Comparison of ENCODE assay signal across 23 cellular contexts in the genomic region with DNA sequence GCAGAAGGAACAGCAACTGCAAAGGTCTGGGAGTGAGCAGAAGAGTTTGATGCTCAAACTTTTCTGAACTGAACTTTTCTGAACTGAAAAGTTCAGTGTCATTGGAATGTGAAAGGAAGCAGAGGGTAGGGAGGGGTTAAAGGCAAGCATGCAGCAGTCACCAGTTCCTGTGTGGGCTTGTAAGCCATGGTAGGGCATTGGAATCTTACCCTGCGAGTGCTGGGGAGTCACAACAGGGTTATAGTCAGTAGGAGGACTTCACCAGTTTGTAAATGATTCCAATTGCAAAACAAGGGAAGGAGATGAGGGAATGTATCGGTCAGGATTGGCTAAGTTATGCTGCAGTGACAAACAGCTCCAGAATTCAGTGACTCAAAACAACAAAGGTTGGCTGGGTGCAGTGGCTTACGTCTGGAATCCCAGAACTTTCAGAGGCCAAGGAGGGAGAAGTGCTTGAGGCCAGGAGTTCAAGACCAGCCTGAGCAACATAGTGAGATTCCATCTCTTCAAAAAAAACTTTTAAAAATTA. TPM values are rescaled to one million over a fixed set of nuclear protein-coding genes. Genes with fewer than 3 reads are reported as not detected.
DNase-seq lines count a peak whose midpoint lies in the region; ATAC-seq and TF ChIP-seq lines count a peak whose summit lies in the region.
"Had no signal": no experiment of that assay in that cellular context is flagged by ENCODE, and none has a peak within 500 bp of the region (broad histone marks: within the 10 kb centered on the region; RNA-seq: fewer than 3 reads in every experiment).

No MANE protein-coding gene starts in this region.

- no peaks in the 10 kb centered on the region for H3K4me1 ChIP-seq in HCT116 (ENCODE audit: control insufficient read depth in 1 of 2, insufficient read depth in 2 of 2, low read length in 2 of 2)
- H3K4me1 ChIP-seq in RWPE2 (ENCODE audit: insufficient read depth, poor library complexity, severe bottlenecking), result peaks cover 1% of the 10 kb centered on the region
- peaks cover 6% of the 10 kb centered on the region for H3K4me1 ChIP-seq in osteoblast (ENCODE audit: insufficient read depth, low read length)
- no peaks in the 10 kb centered on the region for H3K4me1 ChIP-seq in SJCRH30
- H3K4me1 ChIP-seq: A549 had no signal

- H2AFZ ChIP-seq in HCT116 (ENCODE audit: low read depth, low read length, poor library complexity, severe bottlenecking), result no peak overlapping the region
- peak overlapping the region; percentile 49 for H2AFZ ChIP-seq in osteoblast (ENCODE audit: low read length)
- H2AFZ ChIP-seq: PC-9 had no signal

- DNase-seq in HCT116 (ENCODE audit: low read depth, low spot score) (no peak), RWPE2 (ENCODE audit: low spot score) (no peak), epithelial cell of prostate (ENCODE audit: low read depth, low spot score) (peak; percentile 81), osteoblast (ENCODE audit: insufficient read length, low spot score, missing footprints) (no peak), foreskin fibroblast (no peak), SJCRH30 (no peak)
- no peak for DNase-seq in activated CD8-positive, alpha-beta T cell treated with anti-CD3 and anti-CD28 coated beads, Interleukin-2, amount 10 ng/mL, durations not matched to agents 7 days and 5 days
- DNase-seq: C1 segment of cervical spinal cord; Caco-2; CD8-positive, alpha-beta T cell; KBM-7; MG63; NCI-H1105 treated with DMSO at 0.1 percent for 48 hours; NCI-H2029; NCI-H446 treated with DMSO at 0.1 percent for 48 hours; NCI-H526; PC-9; SHP77 had no signal

- no peak overlapping the region for H3K9ac ChIP-seq in HCT116 (ENCODE audit: low read length)

- no peak for TF ChIP-seq RAD21 in HCT116 (IDR thresholded peaks at IDR 0.05; ENCODE audit: low read depth)

- RAD21 ChIA-PET in HCT116 (lab: Charles Lee; ENCODE audit: low non-redundant PET in 1 of 2, low total read pairs in 2 of 2, uncharacterized antibody in 2 of 2, unreplicated experiment in 2 of 2), result no interaction called here

- no peak overlapping the region for H3K4me2 ChIP-seq in HCT116 (ENCODE audit: low read length)
- H3K4me2 ChIP-seq in osteoblast (ENCODE audit: insufficient read depth, low read length), result no peak overlapping the region
- H3K4me2 ChIP-seq: A549, PC-9 had no signal

- intact Hi-C loops in HCT116 (cut with micrococcal nuclease), result no loop called here

- H3K79me2 ChIP-seq in HCT116 (ENCODE audit: insufficient read depth, low read length) (no peaks in the 10 kb centered on the region), osteoblast (ENCODE audit: insufficient read depth, low read length) (no peaks in the 10 kb centered on the region)

- TF ChIP-seq CTCF in HCT116 (IDR thresholded peaks at IDR 0.05 in 2 of 3, conservative IDR thresholded peaks at IDR 0.05 in 1 of 3; ENCODE audit: borderline replicate concordance in 1 of 3, insufficient read depth in 1 of 3, low read depth in 2 of 3, low read length in 2 of 3) (no peak), RWPE2 (IDR thresholded peaks at IDR 0.05; ENCODE audit: poor library complexity, severe bottlenecking) (no peak), osteoblast (IDR thresholded peaks at IDR 0.05; ENCODE audit: extremely low read depth, low read depth, low read length) (no peak), foreskin fibroblast (IDR thresholded peaks at IDR 0.05; ENCODE audit: low read depth, low read length) (no peak)

- H3K36me3 ChIP-seq in HCT116 (ENCODE audit: control insufficient read depth in 1 of 2, insufficient read depth in 2 of 2, low read length in 2 of 2) (no peaks in the 10 kb centered on the region), RWPE2 (ENCODE audit: low read depth) (no peaks in the 10 kb centered on the region), osteoblast (ENCODE audit: insufficient read depth, low read length) (no peaks in the 10 kb centered on the region), SJCRH30 (no peaks in the 10 kb centered on the region)
- H3K36me3 ChIP-seq: MG63 had no signal

- H3K4me1 Mint-ChIP-seq in activated CD8-positive, alpha-beta T cell treated with anti-CD3 and anti-CD28 coated beads, Interleukin-2, amount 10 ng/mL, durations not matched to agents 7 days and 5 days (ENCODE audit: low read depth), result peaks cover 15% of the 10 kb centered on the region

- no peaks in the 10 kb centered on the region for H3K9me2 ChIP-seq in HCT116 (ENCODE audit: insufficient read depth)

- no peaks in the 10 kb centered on the region for H4K20me1 ChIP-seq in HCT116 (ENCODE audit: insufficient read depth)
- H4K20me1 ChIP-seq in osteoblast (ENCODE audit: insufficient read depth, low read length), result no peaks in the 10 kb centered on the region

- no peaks in the 10 kb centered on the region for H3K36me3 Mint-ChIP-seq in activated CD8-positive, alpha-beta T cell treated with anti-CD3 and anti-CD28 coated beads, Interleukin-2, amount 10 ng/mL, durations not matched to agents 7 days and 5 days (ENCODE audit: low read depth)
- H3K36me3 Mint-ChIP-seq: CD8-positive, alpha-beta T cell had no signal

- no TSS peak for BruUV-seq in HCT116 (replicated peaks; lab: Mats Ljungman, UMichigan)

- H3K9me3 Mint-ChIP-seq in activated CD8-positive, alpha-beta T cell treated with anti-CD3 and anti-CD28 coated beads, Interleukin-2, amount 10 ng/mL, durations not matched to agents 7 days and 5 days (ENCODE audit: insufficient read depth), result peaks cover 6% of the 10 kb centered on the region
- H3K9me3 Mint-ChIP-seq: CD8-positive, alpha-beta T cell had no signal

- H3K4me3 Mint-ChIP-seq in activated CD8-positive, alpha-beta T cell treated with anti-CD3 and anti-CD28 coated beads, Interleukin-2, amount 10 ng/mL, durations not matched to agents 7 days and 5 days, result no peak overlapping the region
- H3K4me3 Mint-ChIP-seq: CD8-positive, alpha-beta T cell had no signal

- CTCF ChIA-PET in HCT116 (lab: Charles Lee), result no interaction called here
- CTCF ChIA-PET in activated CD8-positive, alpha-beta T cell treated with anti-CD3 and anti-CD28 coated beads, Interleukin-2, amount 10 ng/mL, durations not matched to agents 7 days and 5 days (lab: Charles Lee), result interaction anchor here (1.4 kb wide), 1 partner anchor 11 kb away, joined by 4 read pairs; no protein-coding TSS in a partner anchor

- H3K27me3 ChIP-seq in HCT116 (ENCODE audit: insufficient read depth, low read length) (no peaks in the 10 kb centered on the region), RWPE2 (ENCODE audit: insufficient read depth, poor library complexity, severe bottlenecking) (no peaks in the 10 kb centered on the region), osteoblast (ENCODE audit: insufficient read depth, low read length) (no peaks in the 10 kb centered on the region), SJCRH30 (no peaks in the 10 kb centered on the region)
- H3K27me3 ChIP-seq: MG63 had no signal

- H3K27ac ChIP-seq in HCT116 (ENCODE audit: low read depth, low read length), result no peak overlapping the region
- H3K27ac ChIP-seq in RWPE2 (ENCODE audit: poor library complexity, severe bottlenecking), result no peak overlapping the region
- H3K27ac ChIP-seq in epithelial cell of prostate, result peak overlapping the region; percentile 57
- H3K27ac ChIP-seq in osteoblast (ENCODE audit: low read depth, low read length), result no peak overlapping the region
- no peak overlapping the region for H3K27ac ChIP-seq in SJCRH30
- H3K27ac ChIP-seq: A549, PC-9 had no signal

- H3K27ac Mint-ChIP-seq in activated CD8-positive, alpha-beta T cell treated with anti-CD3 and anti-CD28 coated beads, Interleukin-2, amount 10 ng/mL, durations not matched to agents 7 days and 5 days, result no peak overlapping the region
- H3K27ac Mint-ChIP-seq: CD8-positive, alpha-beta T cell had no signal

- no peak for ATAC-seq in HCT116
- peak; percentile 67; the same call in 2 of the 3 replicates for ATAC-seq in RWPE2 (ENCODE audit: low read depth)
- no peak for ATAC-seq in activated CD8-positive, alpha-beta T cell treated with anti-CD3 and anti-CD28 coated beads, Interleukin-2, amount 10 ng/mL, durations not matched to agents 7 days and 5 days
- ATAC-seq: A549; CD8-positive, alpha-beta T cell had no signal

- POLR2A ChIA-PET in HCT116 (lab: Charles Lee), result no interaction called here
- POLR2A ChIA-PET in activated CD8-positive, alpha-beta T cell treated with anti-CD3 and anti-CD28 coated beads, Interleukin-2, amount 10 ng/mL, durations not matched to agents 7 days and 5 days (lab: Charles Lee), result no interaction called here

- H3K4me3 ChIP-seq in HCT116 (replicated peaks in 1 of 2; ENCODE audit: low read depth in 1 of 2, low read length in 2 of 2), result no peak overlapping the region
- no peak overlapping the region for H3K4me3 ChIP-seq in RWPE2 (ENCODE audit: severe bottlenecking)
- no peak overlapping the region for H3K4me3 ChIP-seq in osteoblast (ENCODE audit: insufficient read depth, low read length)
- no peak overlapping the region for H3K4me3 ChIP-seq in foreskin fibroblast (ENCODE audit: low read depth in 1 of 2, low read length in 2 of 2)
- H3K4me3 ChIP-seq in SJCRH30, result no peak overlapping the region
- H3K4me3 ChIP-seq: A549, MG63, PC-9 had no signal

- H3K27me3 Mint-ChIP-seq in activated CD8-positive, alpha-beta T cell treated with anti-CD3 and anti-CD28 coated beads, Interleukin-2, amount 10 ng/mL, durations not matched to agents 7 days and 5 days (ENCODE audit: low read depth), result no peaks in the 10 kb centered on the region

- TF ChIP-seq POLR2A in HCT116 (IDR thresholded peaks at IDR 0.05; ENCODE audit: borderline replicate concordance, extremely low read depth, insufficient read depth, insufficient read length), result no peak

- H3K9me3 ChIP-seq in HCT116 (ENCODE audit: control insufficient read depth in 1 of 2, insufficient read depth in 1 of 2, low read depth in 1 of 2, low read length in 2 of 2) (peaks cover 0 to 6% of the 10 kb centered on the region in 2 experiments; a peak in 1 of 4 replicates), RWPE2 (ENCODE audit: severe bottlenecking) (no peaks in the 10 kb centered on the region), osteoblast (ENCODE audit: low read depth, low read length) (no peaks in the 10 kb centered on the region), SJCRH30 (replicated peaks) (no peaks in the 10 kb centered on the region)
- H3K9me3 ChIP-seq: Caco-2 had no signal

RNA-seq across cellular contexts. Expression of a gene that starts 12.8 kb away (rescaled TPM):
- 3.6 TPM for total RNA-seq in HCT116 (2021; ENCODE audit: unreplicated experiment)
- 6.3 and 9.4 TPM in 2 replicates for polyA plus RNA-seq in HCT116 (2012)
- total RNA-seq in osteoblast, result 0.88 TPM in 1 of 2 replicates, not detected in the other
- 1 to 10 TPM in 1 of 2 experiments, under 1 TPM in 1; 0.68 to 1.1 TPM for total RNA-seq in activated CD8-positive, alpha-beta T cell treated with anti-CD3 and anti-CD28 coated beads, Interleukin-2, amount 10 ng/mL, durations not matched to agents 7 days and 5 days
- total RNA-seq in SJCRH30 (2014; rRNA removed; shearing (Covaris generic)), result not detected in 2 replicates
- total RNA-seq: HT1080 had no signal

RNA-seq across cellular contexts. Expression of a gene that starts 37.9 kb away (rescaled TPM):
- total RNA-seq in HCT116 (2021; ENCODE audit: unreplicated experiment) (not detected), osteoblast (not detected in 2 replicates)
- polyA plus RNA-seq in HCT116 (2012), result not detected in 2 replicates
- not detected for total RNA-seq in activated CD8-positive, alpha-beta T cell treated with anti-CD3 and anti-CD28 coated beads, Interleukin-2, amount 10 ng/mL, durations not matched to agents 7 days and 5 days
- total RNA-seq in SJCRH30 (2014; rRNA removed; shearing (Covaris generic)), result not detected in 2 replicates
- total RNA-seq: Caco-2; CD8-positive, alpha-beta T cell; H4; HT1080; LHCN-M2; PC-9; RPMI7951 had no signal
- polyA plus RNA-seq: A549 had no signal

RNA-seq across cellular contexts. Expression of a gene that starts 52.0 kb away (rescaled TPM):
- total RNA-seq in HCT116 (2021; ENCODE audit: unreplicated experiment) (15.5 TPM), osteoblast (10.9 and 12.1 TPM in 2 replicates)
- 12.0 and 14.3 TPM in 2 replicates for polyA plus RNA-seq in HCT116 (2012)
- total RNA-seq in activated CD8-positive, alpha-beta T cell treated with anti-CD3 and anti-CD28 coated beads, Interleukin-2, amount 10 ng/mL, durations not matched to agents 7 days and 5 days, result 10 to 100 TPM; 14.9 to 15.5 TPM
- 4.4 and 5.2 TPM in 2 replicates for total RNA-seq in SJCRH30 (2014; rRNA removed; shearing (Covaris generic))
